ENCODE assay signal across 8 cellular contexts in genomic region chr12:123232807-123233504, GRCh38. TPM values are rescaled to one million over a fixed set of nuclear protein-coding genes. Genes with fewer than 3 reads are reported as not detected.
DNase-seq lines count a peak whose midpoint lies in the region; TF ChIP-seq lines count a peak whose summit lies in the region.

TSS of gene MPHOSPH9 (minus strand) at chr12:123233141. CDS start at chr12:123230364, 2,777 bp downstream.
TSS of gene MTRFR (plus strand) at chr12:123233436. CDS start at chr12:123253675, 20,239 bp downstream.

- H3K4me1 ChIP-seq in effector memory CD4-positive, alpha-beta T cell (ENCODE audit: control insufficient read depth, insufficient read depth, low read length, poor library complexity, severe bottlenecking) = peaks cover 18% of the 10 kb centered on the region

- H3K4me3 ChIP-seq in effector memory CD4-positive, alpha-beta T cell (ENCODE audit: insufficient read depth, low read depth, low read length, poor library complexity, severe bottlenecking) = peak within 1 kb of the TSS; percentile 76

- CTCF ChIA-PET in activated CD8-positive, alpha-beta memory T cell treated with anti-CD3 and anti-CD28 coated beads for 36 hours (lab: Charles Lee) = interaction anchor here (0.7 to 1.5 kb wide), 7 partner anchors 10 to 479 kb away, joined by 3 to 6 read pairs (median 3); partner anchors contain the start of gene OGFOD2

- H3K9me3 ChIP-seq in effector memory CD4-positive, alpha-beta T cell (ENCODE audit: control insufficient read depth, low read length) = no peaks in the 10 kb centered on the region

- no peaks in the 10 kb centered on the region for H3K36me3 ChIP-seq in effector memory CD4-positive, alpha-beta T cell (ENCODE audit: control insufficient read depth, insufficient read depth, low read length)

- peak; percentile 98 for DNase-seq in CMK (ENCODE audit: low read depth)
- DNase-seq in GM20000 (ENCODE audit: low spot score) = peak; percentile 94
- DNase-seq in HT-29 (ENCODE audit: low spot score) = peak; percentile 100
- peak; percentile 98 to 99 for DNase-seq in NOMO-1 (lab: John Stamatoyannopoulos, UW; ENCODE audit: unreplicated experiment in 2 of 2)
- peak; percentile 98 to 99 (median 99) for DNase-seq in effector memory CD4-positive, alpha-beta T cell
- DNase-seq in medulla oblongata (ENCODE audit: extremely low spot score) = peak; percentile 100
- DNase-seq in stimulated activated CD8-positive, alpha-beta memory T cell treated with anti-CD3 and anti-CD28 coated beads, Interleukin-12 subunit alpha, Interleukin-12 subunit beta, amount 100 ng/mL, for 1 hour (ENCODE audit: low read depth) = peak; percentile 97

- H3K27ac ChIP-seq in effector memory CD4-positive, alpha-beta T cell (ENCODE audit: insufficient read depth, low read length, poor library complexity, severe bottlenecking) = peak within 1 kb of the TSS; percentile 91

- POLR2A ChIA-PET in activated CD8-positive, alpha-beta memory T cell treated with anti-CD3 and anti-CD28 coated beads for 36 hours (lab: Charles Lee) = interaction anchor here (0.5 to 3.1 kb wide), 16 partner anchors 8 to 1457 kb away, joined by 3 to 32 read pairs (median 4); partner anchors contain the start of genes PITPNM2, RILPL2 and SBNO1

- no peaks in the 10 kb centered on the region for H3K27me3 ChIP-seq in effector memory CD4-positive, alpha-beta T cell (replicated peaks; ENCODE audit: control insufficient read depth, insufficient read depth, low read length, poor library complexity, severe bottlenecking)

- no peak for TF ChIP-seq CTCF in GM20000 (IDR thresholded peaks at IDR 0.05; ENCODE audit: extremely low read depth, missing control alignments)

RNA-seq across cellular contexts. Expression of gene MPHOSPH9, which starts in this region (rescaled TPM):
- 30.2 and 34.3 TPM in 2 replicates for total RNA-seq in HT-29 (2014; rRNA removed; shearing (Covaris generic))
- total RNA-seq in activated CD8-positive, alpha-beta memory T cell treated with anti-CD3 and anti-CD28 coated beads for 36 hours = 10 to 100 TPM; 75.0 to 84.3 TPM

RNA-seq across cellular contexts. Expression of gene MTRFR, which starts in this region (rescaled TPM):
- 11.8 and 15.6 TPM in 2 replicates for total RNA-seq in HT-29 (2014; rRNA removed; shearing (Covaris generic))
- total RNA-seq in activated CD8-positive, alpha-beta memory T cell treated with anti-CD3 and anti-CD28 coated beads for 36 hours = 10 to 100 TPM; 27.1 to 28.0 TPM

Comparison
In these comparisons a context has a peak if more than half of its experiments do, and no peak if none do; other contexts are left out.
1. Peak in every context shown above with its lines: DNase-seq, H3K4me3 ChIP-seq and H3K27ac ChIP-seq.